14 cellular contexts compared by ENCODE assay signal in genomic region chr9:130074391-130075115, GRCh38. TPM values are rescaled to one million over a fixed set of nuclear protein-coding genes. Genes with fewer than 3 reads are reported as not detected.
DNase-seq lines count a peak whose midpoint lies in the region; ATAC-seq and TF ChIP-seq lines count a peak whose summit lies in the region.
"Had no signal": no experiment of that assay in that cellular context is flagged by ENCODE, and none has a peak within 500 bp of the region (broad histone marks: within the 10 kb centered on the region; RNA-seq: fewer than 3 reads in every experiment).

No MANE protein-coding gene starts in this region.

- WGBS in endodermal cell (ENCODE audit: insufficient coverage in 1 of 2, insufficient read length in 1 of 2), 2 experiments: 89 to 93% methylated on average over 4 to 5 of the region's 6 CpGs

- no peaks in the 10 kb centered on the region for H3K27me3 Mint-ChIP-seq in CD4-positive, CD25-positive, alpha-beta regulatory T cell
- no peaks in the 10 kb centered on the region for H3K27me3 Mint-ChIP-seq in endodermal cell (ENCODE audit: insufficient read depth)

- H3K4me1 ChIP-seq in CD4-positive, CD25-positive, alpha-beta regulatory T cell (ENCODE audit: control insufficient read depth, insufficient read depth, low read length, poor library complexity, severe bottlenecking): no peaks in the 10 kb centered on the region
- H3K4me1 ChIP-seq in endodermal cell (ENCODE audit: control insufficient read depth, insufficient read depth, low read length): peaks cover 4% of the 10 kb centered on the region
- peaks cover 18 to 20% of the 10 kb centered on the region in 2 experiments for H3K4me1 ChIP-seq in neutrophil (ENCODE audit: control insufficient read depth in 1 of 2, insufficient read depth in 1 of 2, low read depth in 1 of 2, low read length in 1 of 2)

- no peak overlapping the region for H3K4me3 ChIP-seq in CD4-positive, CD25-positive, alpha-beta regulatory T cell (ENCODE audit: low read depth, low read length)
- no peak overlapping the region for H3K4me3 ChIP-seq in endodermal cell (ENCODE audit: low read length)
- no peak overlapping the region for H3K4me3 ChIP-seq in neutrophil (ENCODE audit: low read depth in 1 of 2, low read length in 1 of 2)
- H3K4me3 ChIP-seq: GM23248, tibial nerve had no signal

- no peaks in the 10 kb centered on the region for H3K9me3 ChIP-seq in CD4-positive, CD25-positive, alpha-beta regulatory T cell (ENCODE audit: control insufficient read depth in 2 of 2, low read length in 2 of 2)
- no peaks in the 10 kb centered on the region for H3K9me3 ChIP-seq in endodermal cell (ENCODE audit: control insufficient read depth, low read length)
- no peaks in the 10 kb centered on the region for H3K9me3 ChIP-seq in neutrophil
- H3K9me3 ChIP-seq: tibial nerve had no signal

- no peak overlapping the region for H3K4me3 Mint-ChIP-seq in CD4-positive, CD25-positive, alpha-beta regulatory T cell
- no peak overlapping the region for H3K4me3 Mint-ChIP-seq in endodermal cell

- no peak for ATAC-seq in CD4-positive, CD25-positive, alpha-beta regulatory T cell (ENCODE audit: low read depth in 2 of 2)
- ATAC-seq in GM18520 (IDR thresholded peaks at IDR 0.05; ENCODE audit: unreplicated experiment): no peak

- no peak for DNase-seq in CD4-positive, CD25-positive, alpha-beta regulatory T cell
- DNase-seq in NCI-H82 (lab: John Stamatoyannopoulos, UW): peak; percentile 65
- no peak for DNase-seq in endodermal cell
- DNase-seq in mesenteric fat pad (ENCODE audit: low spot score): no peak
- DNase-seq in mucosa of gallbladder (ENCODE audit: low spot score): no peak
- no peak for DNase-seq in NCI-H1105 (lab: John Stamatoyannopoulos, UW)
- DNase-seq: activated CD4-positive, alpha-beta T cell treated with anti-CD3 and anti-CD28 coated beads for 4 hours; activated T-cell treated with anti-CD3 and anti-CD28 coated beads for 4 hours; DMS 273 treated with DMSO at 0.1 percent for 48 hours; GM23248; NCI-H1092 treated with DMSO at 0.1 percent for 48 hours had no signal

- H3K9me3 Mint-ChIP-seq in CD4-positive, CD25-positive, alpha-beta regulatory T cell: no peaks in the 10 kb centered on the region
- peaks cover 2% of the 10 kb centered on the region for H3K9me3 Mint-ChIP-seq in endodermal cell

- no peak for TF ChIP-seq CTCF in endodermal cell (conservative IDR thresholded peaks at IDR 0.05)
- no peak for TF ChIP-seq CTCF in neutrophil (IDR thresholded peaks at IDR 0.05)

- peak overlapping the region in 2 of 3 donors; percentile 58 to 80 for H3K27ac Mint-ChIP-seq in CD4-positive, CD25-positive, alpha-beta regulatory T cell
- peak overlapping the region; percentile 91 for H3K27ac Mint-ChIP-seq in endodermal cell

- H3K4me1 Mint-ChIP-seq in CD4-positive, CD25-positive, alpha-beta regulatory T cell: peaks cover 14 to 26% (median 20%) of the 10 kb centered on the region in 4 donors
- H3K4me1 Mint-ChIP-seq in endodermal cell: peaks cover 25% of the 10 kb centered on the region

- peak overlapping the region; percentile 44 for H3K9ac ChIP-seq in endodermal cell (ENCODE audit: extremely low read depth, low read length, poor library complexity, severe bottlenecking)
- H3K9ac ChIP-seq: GM23248 had no signal

- H3K27me3 ChIP-seq in CD4-positive, CD25-positive, alpha-beta regulatory T cell (ENCODE audit: control insufficient read depth, insufficient read depth, low read length): no peaks in the 10 kb centered on the region
- H3K27me3 ChIP-seq in endodermal cell (ENCODE audit: control insufficient read depth, insufficient read depth, low read length, poor library complexity, severe bottlenecking): no peaks in the 10 kb centered on the region
- H3K27me3 ChIP-seq in neutrophil: no peaks in the 10 kb centered on the region
- H3K27me3 ChIP-seq: tibial nerve had no signal

- peaks cover 32% of the 10 kb centered on the region for H3K36me3 ChIP-seq in CD4-positive, CD25-positive, alpha-beta regulatory T cell (ENCODE audit: control insufficient read depth, insufficient read depth, low read length)
- peaks cover 34% of the 10 kb centered on the region for H3K36me3 ChIP-seq in endodermal cell (ENCODE audit: control insufficient read depth, insufficient read depth, low read length)
- peaks cover 39% of the 10 kb centered on the region for H3K36me3 ChIP-seq in neutrophil

- H3K27ac ChIP-seq in CD4-positive, CD25-positive, alpha-beta regulatory T cell (ENCODE audit: insufficient read depth, low read length, poor library complexity, severe bottlenecking): no peak overlapping the region
- H3K27ac ChIP-seq in endodermal cell (ENCODE audit: low read depth, low read length) (no peak overlapping the region), neutrophil (peak overlapping the region; percentile 50)
- H3K27ac ChIP-seq: GM23248 had no signal

- peaks cover 31% of the 10 kb centered on the region for H3K36me3 Mint-ChIP-seq in CD4-positive, CD25-positive, alpha-beta regulatory T cell
- H3K36me3 Mint-ChIP-seq in endodermal cell (ENCODE audit: low read depth): peaks cover 39% of the 10 kb centered on the region

RNA-seq across cellular contexts. Expression of gene GPR107, which starts 20.8 kb away (rescaled TPM):
- total RNA-seq in CD4-positive, CD25-positive, alpha-beta regulatory T cell: 29.9 TPM
- polyA plus RNA-seq in CD4-positive, CD25-positive, alpha-beta regulatory T cell: 1 to 10 TPM; 2.8 to 4.5 (median 3.1) TPM
- total RNA-seq in endodermal cell: 10 to 100 TPM; 50.7 to 62.0 TPM
- 42.7 TPM for polyA plus RNA-seq in endodermal cell (2013, experiment 1 of 2)
- 40.5 TPM for polyA plus RNA-seq in endodermal cell (2013, experiment 2 of 2)
- total RNA-seq in mesenteric fat pad: 33.4 TPM
- 39.6 TPM for total RNA-seq in mucosa of gallbladder

RNA-seq across cellular contexts. Expression of gene FNBP1, which starts 31.6 kb away (rescaled TPM):
- 253 TPM for total RNA-seq in CD4-positive, CD25-positive, alpha-beta regulatory T cell
- 100 to 1,000 TPM; 147 to 218 (median 188) TPM for polyA plus RNA-seq in CD4-positive, CD25-positive, alpha-beta regulatory T cell
- 10 to 100 TPM; 41.4 to 43.3 TPM for total RNA-seq in endodermal cell
- 23.4 TPM for polyA plus RNA-seq in endodermal cell (2013, experiment 1 of 2)
- polyA plus RNA-seq in endodermal cell (2013, experiment 2 of 2): 27.2 TPM
- total RNA-seq in mesenteric fat pad: 39.5 TPM
- 66.4 TPM for total RNA-seq in mucosa of gallbladder
